ENCODE assay signal across 1 cellular context in genomic region chr4:145709336-145709735, GRCh38.
TF ChIP-seq lines count a peak whose summit lies in the region.

No MANE protein-coding gene starts in this region.

TF ChIP-seq in WTC11, 78 proteins besides CTCF, POLR2A, EP300 and RAD21 (continued from another document):
- TF ChIP-seq, protein P1, sequence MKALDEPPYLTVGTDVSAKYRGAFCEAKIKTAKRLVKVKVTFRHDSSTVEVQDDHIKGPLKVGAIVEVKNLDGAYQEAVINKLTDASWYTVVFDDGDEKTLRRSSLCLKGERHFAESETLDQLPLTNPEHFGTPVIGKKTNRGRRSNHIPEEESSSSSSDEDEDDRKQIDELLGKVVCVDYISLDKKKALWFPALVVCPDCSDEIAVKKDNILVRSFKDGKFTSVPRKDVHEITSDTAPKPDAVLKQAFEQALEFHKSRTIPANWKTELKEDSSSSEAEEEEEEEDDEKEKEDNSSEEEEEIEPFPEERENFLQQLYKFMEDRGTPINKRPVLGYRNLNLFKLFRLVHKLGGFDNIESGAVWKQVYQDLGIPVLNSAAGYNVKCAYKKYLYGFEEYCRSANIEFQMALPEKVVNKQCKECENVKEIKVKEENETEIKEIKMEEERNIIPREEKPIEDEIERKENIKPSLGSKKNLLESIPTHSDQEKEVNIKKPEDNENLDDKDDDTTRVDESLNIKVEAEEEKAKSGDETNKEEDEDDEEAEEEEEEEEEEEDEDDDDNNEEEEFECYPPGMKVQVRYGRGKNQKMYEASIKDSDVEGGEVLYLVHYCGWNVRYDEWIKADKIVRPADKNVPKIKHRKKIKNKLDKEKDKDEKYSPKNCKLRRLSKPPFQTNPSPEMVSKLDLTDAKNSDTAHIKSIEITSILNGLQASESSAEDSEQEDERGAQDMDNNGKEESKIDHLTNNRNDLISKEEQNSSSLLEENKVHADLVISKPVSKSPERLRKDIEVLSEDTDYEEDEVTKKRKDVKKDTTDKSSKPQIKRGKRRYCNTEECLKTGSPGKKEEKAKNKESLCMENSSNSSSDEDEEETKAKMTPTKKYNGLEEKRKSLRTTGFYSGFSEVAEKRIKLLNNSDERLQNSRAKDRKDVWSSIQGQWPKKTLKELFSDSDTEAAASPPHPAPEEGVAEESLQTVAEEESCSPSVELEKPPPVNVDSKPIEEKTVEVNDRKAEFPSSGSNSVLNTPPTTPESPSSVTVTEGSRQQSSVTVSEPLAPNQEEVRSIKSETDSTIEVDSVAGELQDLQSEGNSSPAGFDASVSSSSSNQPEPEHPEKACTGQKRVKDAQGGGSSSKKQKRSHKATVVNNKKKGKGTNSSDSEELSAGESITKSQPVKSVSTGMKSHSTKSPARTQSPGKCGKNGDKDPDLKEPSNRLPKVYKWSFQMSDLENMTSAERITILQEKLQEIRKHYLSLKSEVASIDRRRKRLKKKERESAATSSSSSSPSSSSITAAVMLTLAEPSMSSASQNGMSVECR (CRISPR knock-in tag; IDR thresholded peaks at IDR 0.05; ENCODE audit: borderline replicate concordance): no peak
- no peak for TF ChIP-seq TEAD4 (CRISPR knock-in tag; IDR thresholded peaks at IDR 0.05)
- no peak for TF ChIP-seq ATF2 (CRISPR knock-in tag; IDR thresholded peaks at IDR 0.05; ENCODE audit: borderline replicate concordance, low read depth)
- no peak for TF ChIP-seq EMX1 (CRISPR knock-in tag; IDR thresholded peaks at IDR 0.05)
- no peak for TF ChIP-seq MYBL2 (CRISPR knock-in tag; IDR thresholded peaks at IDR 0.05)
- TF ChIP-seq ZNF396 (CRISPR knock-in tag; IDR thresholded peaks at IDR 0.05; ENCODE audit: borderline replicate concordance): no peak
- TF ChIP-seq ZNF219 (CRISPR knock-in tag; IDR thresholded peaks at IDR 0.05; ENCODE audit: borderline replicate concordance): no peak
- TF ChIP-seq ZNF423 (CRISPR knock-in tag; IDR thresholded peaks at IDR 0.05): no peak
- TF ChIP-seq JUN (CRISPR knock-in tag; IDR thresholded peaks at IDR 0.05): no peak
- TF ChIP-seq PRRX2 (CRISPR knock-in tag; IDR thresholded peaks at IDR 0.05): no peak
- TF ChIP-seq IRF2 (CRISPR knock-in tag; IDR thresholded peaks at IDR 0.05; ENCODE audit: borderline replicate concordance, low read depth): no peak
- no peak for TF ChIP-seq ZNF671 (CRISPR knock-in tag; IDR thresholded peaks at IDR 0.05)
